Comparison of ENCODE assay signal across 1 cellular context in genomic region chr6:2765896-2766766, GRCh38.
TF ChIP-seq lines count a peak whose summit lies in the region.

No MANE protein-coding gene starts in this region.

TF ChIP-seq in K562, 482 proteins besides CTCF, POLR2A, EP300 and RAD21 (continued from another document and continues in another):
- TF ChIP-seq ZSCAN29 (IDR thresholded peaks at IDR 0.05) (no peak), PCBP2 (IDR thresholded peaks at IDR 0.05; ENCODE audit: low read depth, low read length, poor library complexity, severe bottlenecking) (no peak), KDM5B (IDR thresholded peaks at IDR 0.05; ENCODE audit: insufficient replicate concordance, low read depth, low read length) (peak; percentile 55), EWSR1 (IDR thresholded peaks at IDR 0.05; ENCODE audit: borderline replicate concordance, low read depth, partially characterized antibody) (no peak), CBX8 (IDR thresholded peaks at IDR 0.05; ENCODE audit: borderline replicate concordance, extremely low read depth, low read depth, low read length, poor library complexity, severe bottlenecking) (no peak), ELF2 (CRISPR knock-in tag; IDR thresholded peaks at IDR 0.05) (0 out of 2 replicates have a peak, but pooled peaks have one; percentile 11), ZMIZ1 (IDR thresholded peaks at IDR 0.05; ENCODE audit: low read depth in 2 of 2, low read length in 2 of 2) (no peak), MECOM (CRISPR knock-in tag; IDR thresholded peaks at IDR 0.05) (no peak), RBFOX2 (IDR thresholded peaks at IDR 0.05; ENCODE audit: low read depth, low read length) (peak; percentile 85), STAT5A (IDR thresholded peaks at IDR 0.05; ENCODE audit: borderline replicate concordance, low read length) (no peak), MCM2 (IDR thresholded peaks at IDR 0.05; ENCODE audit: low read depth) (no peak), PHF8 (IDR thresholded peaks at IDR 0.05; ENCODE audit: borderline replicate concordance, low read length) (peak; percentile 38; the same call in 1 of the 2 replicates), MTA2 (IDR thresholded peaks at IDR 0.05; ENCODE audit: low read depth) (no peak), ZNF263 (CRISPR knock-in tag; IDR thresholded peaks at IDR 0.05; ENCODE audit: borderline replicate concordance) (peak; percentile 65; the same call in 1 of the 2 replicates), TFAP4 (CRISPR knock-in tag; IDR thresholded peaks at IDR 0.05; ENCODE audit: borderline replicate concordance) (peak; percentile 88), POLR2AphosphoS2 (IDR thresholded peaks at IDR 0.05; ENCODE audit: low read length) (no peak), RBBP5 (IDR thresholded peaks at IDR 0.05; ENCODE audit: borderline replicate concordance, insufficient read depth, low read length, poor library complexity, severe bottlenecking) (peak; percentile 91), ZBTB34 (CRISPR knock-in tag; IDR thresholded peaks at IDR 0.05) (no peak), PATZ1 (CRISPR knock-in tag; IDR thresholded peaks at IDR 0.05; ENCODE audit: borderline replicate concordance) (no peak), ZNF766 (CRISPR knock-in tag; conservative IDR thresholded peaks at IDR 0.05) (no peak), ARID3A (IDR thresholded peaks at IDR 0.05; ENCODE audit: borderline replicate concordance, low read depth, low read length) (no peak), ZNF780A (CRISPR knock-in tag; IDR thresholded peaks at IDR 0.05) (no peak), ATF2 (CRISPR knock-in tag; IDR thresholded peaks at IDR 0.05) (no peak), KAT8 (IDR thresholded peaks at IDR 0.05; ENCODE audit: low read depth) (no peak), TCFL5 (CRISPR knock-in tag; conservative IDR thresholded peaks at IDR 0.05) (no peak), ZNF395 (CRISPR knock-in tag; IDR thresholded peaks at IDR 0.05) (no peak), MGA (IDR thresholded peaks at IDR 0.05) (0 out of 2 replicates have a peak, but pooled peaks have one; percentile 34), HMBOX1 (IDR thresholded peaks at IDR 0.05) (no peak)
